10 cellular contexts compared by ENCODE assay signal in the genomic region with DNA sequence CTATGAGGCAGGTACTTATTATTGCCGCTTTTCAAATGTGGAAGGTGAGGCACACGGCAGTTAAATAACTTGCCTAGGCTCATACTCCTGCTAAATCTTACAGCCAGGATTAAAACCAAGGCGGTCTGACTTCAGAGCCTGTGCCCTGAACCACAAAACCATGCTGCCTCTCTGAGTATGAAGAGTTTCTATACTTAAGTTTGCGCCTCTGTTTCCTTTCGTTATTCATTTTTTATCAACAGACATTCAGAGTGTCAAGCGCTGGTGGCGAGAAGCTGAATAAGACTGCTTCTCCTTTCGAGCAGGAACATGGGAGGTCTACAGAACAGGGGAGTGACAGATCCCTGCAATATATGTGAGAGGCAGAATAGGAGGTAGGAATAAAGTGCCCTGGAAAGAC.
DNase-seq lines count a peak whose midpoint lies in the region; ATAC-seq, FAIRE-seq and TF ChIP-seq lines count a peak whose summit lies in the region.
"Had no signal": no experiment of that assay in that cellular context is flagged by ENCODE, and none has a peak within 500 bp of the region (broad histone marks: within the 10 kb centered on the region; RNA-seq: fewer than 3 reads in every experiment).

No MANE protein-coding gene starts in this region.

- H3K36me3 Mint-ChIP-seq in activated CD4-positive, alpha-beta T cell treated with anti-CD3 and anti-CD28 coated beads, Interleukin-2, amount 10 ng/mL, durations not matched to agents 24 days and 14 days (ENCODE audit: low read depth): peaks cover 1% of the 10 kb centered on the region
- H3K36me3 Mint-ChIP-seq in activated B cell treated with CpG ODN at 0.5 μM for 24 hours (ENCODE audit: low read depth): no peaks in the 10 kb centered on the region

- no peak overlapping the region for H3K4me3 ChIP-seq in foreskin fibroblast (ENCODE audit: low read depth in 1 of 2, low read length in 2 of 2)

- intact Hi-C loops in activated CD4-positive, alpha-beta T cell treated with anti-CD3 and anti-CD28 coated beads, Interleukin-2, amount 10 ng/mL, durations not matched to agents 24 days and 14 days (cut with micrococcal nuclease): loop anchor here (1.0 to 10.0 kb wide), 6 partner anchors 14 to 1793 kb away; a partner anchor contains a TSS
- intact Hi-C loops in activated B cell treated with CpG ODN at 0.5 μM for 24 hours (cut with micrococcal nuclease): loop anchor here (1.0 kb wide), 1 partner anchor 9 kb away; no protein-coding TSS in a partner anchor

- ATAC-seq in HG02678 (IDR thresholded peaks at IDR 0.05; ENCODE audit: unreplicated experiment) (peak; percentile 42), activated B cell treated with CpG ODN at 0.5 μM for 24 hours (ENCODE audit: low read depth) (peak; percentile 2), HG03280 (IDR thresholded peaks at IDR 0.05; ENCODE audit: unreplicated experiment) (no peak)
- ATAC-seq: Panc1 had no signal

- TF ChIP-seq CTCF in activated B cell treated with CpG ODN at 0.5 μM for 24 hours (IDR thresholded peaks at IDR 0.05): no peak
- no peak for TF ChIP-seq CTCF in foreskin fibroblast (IDR thresholded peaks at IDR 0.05; ENCODE audit: low read depth, low read length)

- H3K27me3 Mint-ChIP-seq in activated CD4-positive, alpha-beta T cell treated with anti-CD3 and anti-CD28 coated beads, Interleukin-2, amount 10 ng/mL, durations not matched to agents 24 days and 14 days: no peaks in the 10 kb centered on the region
- no peaks in the 10 kb centered on the region for H3K27me3 Mint-ChIP-seq in activated B cell treated with CpG ODN at 0.5 μM for 24 hours

- H3K4me1 Mint-ChIP-seq in activated CD4-positive, alpha-beta T cell treated with anti-CD3 and anti-CD28 coated beads, Interleukin-2, amount 10 ng/mL, durations not matched to agents 24 days and 14 days: peaks cover 61% of the 10 kb centered on the region
- H3K4me1 Mint-ChIP-seq in activated B cell treated with CpG ODN at 0.5 μM for 24 hours: peaks cover 53% of the 10 kb centered on the region

- CTCF ChIA-PET in activated B cell treated with CpG ODN at 0.5 μM for 24 hours (lab: Charles Lee): interaction anchor here (0.7 to 0.9 kb wide), 2 partner anchors 10 to 62 kb away, joined by 3 to 4 read pairs; no protein-coding TSS in a partner anchor

- no peak for FAIRE-seq in frontal cortex (lab: Jason Lieb, UNC)

- POLR2A ChIA-PET in activated B cell treated with CpG ODN at 0.5 μM for 24 hours (lab: Charles Lee): interaction anchor here (0.5 to 6.5 kb wide), 11 partner anchors 8 to 613 kb away, joined by 3 to 132 read pairs (median 8); a partner anchor contains a TSS

- peak overlapping the region; percentile 56 for H3K4me3 Mint-ChIP-seq in activated CD4-positive, alpha-beta T cell treated with anti-CD3 and anti-CD28 coated beads, Interleukin-2, amount 10 ng/mL, durations not matched to agents 24 days and 14 days
- peak overlapping the region; percentile 25 for H3K4me3 Mint-ChIP-seq in activated B cell treated with CpG ODN at 0.5 μM for 24 hours

- no peaks in the 10 kb centered on the region for H3K9me3 Mint-ChIP-seq in activated CD4-positive, alpha-beta T cell treated with anti-CD3 and anti-CD28 coated beads, Interleukin-2, amount 10 ng/mL, durations not matched to agents 24 days and 14 days
- H3K9me3 Mint-ChIP-seq in activated B cell treated with CpG ODN at 0.5 μM for 24 hours: no peaks in the 10 kb centered on the region

- H3K27ac Mint-ChIP-seq in activated CD4-positive, alpha-beta T cell treated with anti-CD3 and anti-CD28 coated beads, Interleukin-2, amount 10 ng/mL, durations not matched to agents 24 days and 14 days: peak overlapping the region; percentile 66
- peak overlapping the region; percentile 95 for H3K27ac Mint-ChIP-seq in activated B cell treated with CpG ODN at 0.5 μM for 24 hours

- DNase-seq in activated CD4-positive, alpha-beta T cell treated with anti-CD3 and anti-CD28 coated beads, Interleukin-2, amount 10 ng/mL, durations not matched to agents 24 days and 14 days: peak; percentile 81
- no peak for DNase-seq in activated CD4-positive, alpha-beta T cell treated with anti-CD3 and anti-CD28 coated beads for 1 hour
- no peak for DNase-seq in activated B cell treated with CpG ODN at 0.5 μM for 24 hours
- DNase-seq in stimulated activated CD8-positive, alpha-beta memory T cell treated with anti-CD3 and anti-CD28 coated beads, Interleukin-12 subunit alpha, Interleukin-12 subunit beta, amount 100 ng/mL, for 1 hour (ENCODE audit: low read depth): peak; percentile 2
- no peak for DNase-seq in frontal cortex (ENCODE audit: low spot score in 2 of 2)
- DNase-seq in foreskin fibroblast: no peak
- DNase-seq: KBM-7 had no signal

Comparison
In these comparisons a context has a peak if more than half of its experiments do, and no peak if none do; other contexts are left out.
1. DNase-seq: peak in activated CD4-positive, alpha-beta T cell treated with anti-CD3 and anti-CD28 coated beads, Interleukin-2, amount 10 ng/mL, durations not matched to agents 24 days and 14 days (single experiment) and stimulated activated CD8-positive, alpha-beta memory T cell treated with anti-CD3 and anti-CD28 coated beads, Interleukin-12 subunit alpha, Interleukin-12 subunit beta, amount 100 ng/mL, for 1 hour (single experiment); none in activated CD4-positive, alpha-beta T cell treated with anti-CD3 and anti-CD28 coated beads for 1 hour (single experiment), activated B cell treated with CpG ODN at 0.5 μM for 24 hours (single experiment), frontal cortex (0 of 2) and foreskin fibroblast (0 of 2).